In the genomic region with DNA sequence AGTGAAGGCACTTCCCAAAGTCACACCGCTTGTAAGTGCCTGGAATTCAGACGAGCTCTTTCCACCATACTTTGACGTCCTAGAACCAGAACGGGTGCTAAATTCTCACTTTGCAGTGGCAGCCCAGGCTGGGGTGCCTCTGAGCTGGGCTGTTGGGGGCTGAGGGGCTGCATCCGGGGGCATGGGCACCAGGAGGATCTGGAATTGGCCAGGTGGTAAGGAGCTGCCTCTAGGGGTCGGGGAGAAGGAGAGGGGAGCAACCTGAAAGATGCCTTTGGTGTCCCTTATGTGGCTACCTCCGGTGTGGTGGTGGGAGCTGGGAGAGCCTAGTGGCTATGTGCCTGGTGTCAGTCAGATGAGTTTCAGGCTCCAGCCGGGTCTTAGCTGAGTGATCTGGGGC, we compare ENCODE assay signal across 15 cellular contexts. TPM values are rescaled to one million over a fixed set of nuclear protein-coding genes. Genes with fewer than 3 reads are reported as not detected.
"Had no signal": no experiment of that assay in that cellular context is flagged by ENCODE, and none has a peak within 500 bp of the region (broad histone marks: within the 10 kb centered on the region; RNA-seq: fewer than 3 reads in every experiment).

No MANE protein-coding gene starts in this region.

- H3K4me3 Mint-ChIP-seq: activated CD4-positive, alpha-beta T cell treated with anti-CD3 and anti-CD28 coated beads for 36 hours; activated CD8-positive, alpha-beta T cell treated with anti-CD3 and anti-CD28 coated beads for 36 hours; natural killer cell; stimulated activated naive CD8-positive, alpha-beta T cell treated with anti-CD3 and anti-CD28 coated beads, Interleukin-15, amount 100 ng/mL, for 72 hours had no signal

- H3K4me1 Mint-ChIP-seq: activated CD4-positive, alpha-beta T cell treated with anti-CD3 and anti-CD28 coated beads for 36 hours had no signal

- ATAC-seq: activated CD4-positive, alpha-beta T cell treated with anti-CD3 and anti-CD28 coated beads for 36 hours; activated CD8-positive, alpha-beta T cell treated with anti-CD3 and anti-CD28 coated beads for 36 hours; natural killer cell; stimulated activated naive CD8-positive, alpha-beta T cell treated with anti-CD3 and anti-CD28 coated beads, Interleukin-15, amount 100 ng/mL, for 72 hours had no signal

- H2AFZ ChIP-seq: hepatocyte had no signal

- H3K27ac ChIP-seq: hepatocyte, SJSA1 had no signal

- H3K36me3 Mint-ChIP-seq: natural killer cell had no signal

- H3K4me3 ChIP-seq: hepatocyte, SJSA1 had no signal

- H3K4me2 ChIP-seq: hepatocyte had no signal

- DNase-seq: activated CD4-positive, alpha-beta T cell treated with anti-CD3 and anti-CD28 coated beads for 36 hours; activated CD8-positive, alpha-beta memory T cell treated with anti-CD3 and anti-CD28 coated beads, Interleukin-2, amount 50 U/mL, for 48 hours; activated CD8-positive, alpha-beta T cell treated with anti-CD3 and anti-CD28 coated beads for 36 hours; activated naive CD4-positive, alpha-beta T cell treated with Interleukin-2 at 50 U/mL for 16 hours; central memory CD4-positive, alpha-beta T cell; cortex of kidney; effector memory CD4-positive, alpha-beta T cell; kidney glomerular epithelial cell; natural killer cell; occipital lobe; stimulated activated CD4-positive, alpha-beta T cell treated with anti-CD3 and anti-CD28 coated beads, Interleukin-4, amount 100 ng/mL, for 4 hours; stimulated activated naive CD8-positive, alpha-beta T cell treated with anti-CD3 and anti-CD28 coated beads, Interleukin-15, amount 100 ng/mL, for 72 hours; SW 1271 had no signal

- H3K27me3 ChIP-seq: SJSA1 had no signal

- H3K27ac Mint-ChIP-seq: activated CD4-positive, alpha-beta T cell treated with anti-CD3 and anti-CD28 coated beads for 36 hours; activated CD8-positive, alpha-beta T cell treated with anti-CD3 and anti-CD28 coated beads for 36 hours; natural killer cell; stimulated activated naive CD8-positive, alpha-beta T cell treated with anti-CD3 and anti-CD28 coated beads, Interleukin-15, amount 100 ng/mL, for 72 hours had no signal

- H3K9me3 Mint-ChIP-seq: activated CD8-positive, alpha-beta T cell treated with anti-CD3 and anti-CD28 coated beads for 36 hours; natural killer cell; stimulated activated naive CD8-positive, alpha-beta T cell treated with anti-CD3 and anti-CD28 coated beads, Interleukin-15, amount 100 ng/mL, for 72 hours had no signal

- H3K9me3 ChIP-seq: SJSA1 had no signal

RNA-seq across cellular contexts. Expression of a gene that starts 7.1 kb away (rescaled TPM):
- total RNA-seq: activated CD4-positive, alpha-beta T cell treated with anti-CD3 and anti-CD28 coated beads for 36 hours; activated CD8-positive, alpha-beta T cell treated with anti-CD3 and anti-CD28 coated beads for 36 hours had no signal
